Comparison of ENCODE assay signal across 22 cellular contexts in the genomic region with DNA sequence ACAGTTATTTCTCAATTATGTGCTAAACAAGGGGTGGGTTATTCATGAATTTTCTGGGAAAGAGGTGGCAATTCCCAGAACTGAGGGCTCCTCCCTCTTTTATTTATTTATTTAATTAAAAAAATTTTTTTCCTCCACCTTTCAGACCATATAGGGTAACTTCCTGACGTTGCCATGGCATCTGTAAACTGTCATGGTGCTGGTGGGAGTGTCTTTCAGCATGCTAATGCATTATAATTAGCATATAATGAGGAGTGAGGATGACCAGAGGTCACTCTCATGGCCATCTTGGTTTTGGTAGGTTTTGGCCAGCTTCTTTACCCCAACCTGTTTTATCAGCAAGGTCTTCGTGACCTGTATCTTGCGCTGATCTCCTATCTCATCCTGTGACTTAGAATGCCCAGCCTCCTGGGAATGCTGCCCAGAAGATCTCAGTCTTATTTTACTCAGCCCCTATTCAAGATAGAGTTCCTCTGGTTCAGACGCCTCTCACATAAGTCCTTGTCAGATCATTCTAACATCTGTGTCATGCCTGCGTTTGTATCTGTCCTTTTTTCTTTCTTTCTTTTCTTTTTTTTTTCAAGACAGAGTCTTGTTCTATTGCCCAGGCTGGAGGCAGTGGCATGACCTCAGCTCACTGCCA. TPM values are rescaled to one million over a fixed set of nuclear protein-coding genes. Genes with fewer than 3 reads are reported as not detected.
"Had no signal": no experiment of that assay in that cellular context is flagged by ENCODE, and none has a peak within 500 bp of the region (broad histone marks: within the 10 kb centered on the region; RNA-seq: fewer than 3 reads in every experiment).

No MANE protein-coding gene starts in this region.

- ATAC-seq: esophagus mucosa; gastrocnemius medialis; left ventricle myocardium superior; lower lobe of right lung; natural killer cell; pancreas; sciatic nerve; stimulated activated naive CD8-positive, alpha-beta T cell treated with anti-CD3 and anti-CD28 coated beads, Interleukin-15, amount 100 ng/mL, for 72 hours had no signal

- H3K27me3 Mint-ChIP-seq: progenitor cell of endocrine pancreas; stimulated activated naive CD8-positive, alpha-beta T cell treated with anti-CD3 and anti-CD28 coated beads, Interleukin-15, amount 100 ng/mL, for 72 hours had no signal

- H3K36me3 Mint-ChIP-seq: natural killer cell had no signal

- H3K4me1 Mint-ChIP-seq: natural killer cell; neural crest cell; stimulated activated naive CD8-positive, alpha-beta T cell treated with anti-CD3 and anti-CD28 coated beads, Interleukin-15, amount 100 ng/mL, for 72 hours had no signal

- H3K27ac Mint-ChIP-seq: natural killer cell; progenitor cell of endocrine pancreas; stimulated activated naive CD8-positive, alpha-beta T cell treated with anti-CD3 and anti-CD28 coated beads, Interleukin-15, amount 100 ng/mL, for 72 hours had no signal

- H3K9me3 Mint-ChIP-seq: natural killer cell; neural crest cell; stimulated activated naive CD8-positive, alpha-beta T cell treated with anti-CD3 and anti-CD28 coated beads, Interleukin-15, amount 100 ng/mL, for 72 hours had no signal

- H3K4me3 Mint-ChIP-seq: natural killer cell; neural crest cell; stimulated activated naive CD8-positive, alpha-beta T cell treated with anti-CD3 and anti-CD28 coated beads, Interleukin-15, amount 100 ng/mL, for 72 hours had no signal

- DNase-seq: dorsolateral prefrontal cortex; effector CD4-positive, alpha-beta T cell; foreskin fibroblast; gastrocnemius medialis; head of caudate nucleus; left ventricle myocardium superior; lower lobe of right lung; natural killer cell; pancreas; stimulated activated CD4-positive, alpha-beta T cell treated with anti-CD3 and anti-CD28 coated beads, Interleukin-12 subunit alpha, Interleukin-12 subunit beta, amount 100 ng/mL, for 4 hours; stimulated activated CD4-positive, alpha-beta T cell treated with anti-CD3 and anti-CD28 coated beads, Interleukin-1b, Interleukin-23, amount 100 ng/mL, for 48 hours; stimulated activated CD4-positive, alpha-beta T cell treated with anti-CD3 and anti-CD28 coated beads, Interleukin-4, amount 100 ng/mL, for 1 hour; stimulated activated CD8-positive, alpha-beta memory T cell treated with anti-CD3 and anti-CD28 coated beads, Interleukin-4, amount 100 ng/mL, for 48 hours; stimulated activated naive CD4-positive, alpha-beta T cell; stimulated activated naive CD8-positive, alpha-beta T cell treated with anti-CD3 and anti-CD28 coated beads, Interleukin-15, amount 100 ng/mL, for 72 hours; transverse colon had no signal

RNA-seq across cellular contexts. Expression of a gene that starts 15.8 kb away (rescaled TPM):
- total RNA-seq: glomerular endothelial cell, smooth muscle cell had no signal
